In the genomic region with DNA sequence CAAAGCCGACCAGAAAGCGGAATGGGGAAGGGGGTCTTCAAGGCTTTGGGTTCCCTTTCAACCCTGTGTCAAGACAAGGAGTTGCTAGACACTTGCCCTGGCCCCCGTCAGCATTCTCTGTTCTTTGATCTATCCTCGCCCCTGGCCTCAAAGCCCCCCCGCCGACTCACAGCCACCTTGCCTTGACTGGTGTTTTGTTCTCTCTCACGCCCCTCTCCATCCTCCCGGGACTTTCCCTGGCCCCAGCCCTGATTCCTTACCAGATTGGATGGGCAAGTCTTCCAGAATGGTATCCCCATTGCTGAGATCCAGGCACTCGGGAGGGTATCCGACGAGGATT, we compare ENCODE assay signal across 2 cellular contexts.
TF ChIP-seq lines count a peak whose summit lies in the region.

No MANE protein-coding gene starts in this region.

TF ChIP-seq in IMR-90, 13 proteins besides CTCF, POLR2A, EP300 and RAD21:
- TF ChIP-seq MAZ (IDR thresholded peaks at IDR 0.05; ENCODE audit: borderline replicate concordance, low read depth, low read length) (no peak; the same call in 1 of the 2 replicates), NFE2L2 (IDR thresholded peaks at IDR 0.05; ENCODE audit: low read depth, low read length) (no peak), CEBPB (IDR thresholded peaks at IDR 0.05; ENCODE audit: low read depth, low read length) (no peak), FOS (IDR thresholded peaks at IDR 0.05; ENCODE audit: low read depth, low read length) (no peak), RCOR1 (IDR thresholded peaks at IDR 0.05; ENCODE audit: insufficient replicate concordance, low read length) (no peak), CHD1 (IDR thresholded peaks at IDR 0.05; ENCODE audit: low read depth, low read length) (no peak), RFX5 (IDR thresholded peaks at IDR 0.05; ENCODE audit: low read depth, low read length) (no peak), BHLHE40 (IDR thresholded peaks at IDR 0.05; ENCODE audit: low read depth, low read length) (no peak), MAFK (IDR thresholded peaks at IDR 0.05; ENCODE audit: low read depth, low read length) (no peak), SMC3 (IDR thresholded peaks at IDR 0.05; ENCODE audit: low read depth, low read length) (no peak), MXI1 (IDR thresholded peaks at IDR 0.05; ENCODE audit: borderline replicate concordance, low read depth, low read length) (no peak)
- TF ChIP-seq, protein P1, sequence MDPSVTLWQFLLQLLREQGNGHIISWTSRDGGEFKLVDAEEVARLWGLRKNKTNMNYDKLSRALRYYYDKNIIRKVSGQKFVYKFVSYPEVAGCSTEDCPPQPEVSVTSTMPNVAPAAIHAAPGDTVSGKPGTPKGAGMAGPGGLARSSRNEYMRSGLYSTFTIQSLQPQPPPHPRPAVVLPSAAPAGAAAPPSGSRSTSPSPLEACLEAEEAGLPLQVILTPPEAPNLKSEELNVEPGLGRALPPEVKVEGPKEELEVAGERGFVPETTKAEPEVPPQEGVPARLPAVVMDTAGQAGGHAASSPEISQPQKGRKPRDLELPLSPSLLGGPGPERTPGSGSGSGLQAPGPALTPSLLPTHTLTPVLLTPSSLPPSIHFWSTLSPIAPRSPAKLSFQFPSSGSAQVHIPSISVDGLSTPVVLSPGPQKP (IDR thresholded peaks at IDR 0.05; ENCODE audit: borderline replicate concordance, low read depth, low read length): no peak
- TF ChIP-seq, protein P2, sequence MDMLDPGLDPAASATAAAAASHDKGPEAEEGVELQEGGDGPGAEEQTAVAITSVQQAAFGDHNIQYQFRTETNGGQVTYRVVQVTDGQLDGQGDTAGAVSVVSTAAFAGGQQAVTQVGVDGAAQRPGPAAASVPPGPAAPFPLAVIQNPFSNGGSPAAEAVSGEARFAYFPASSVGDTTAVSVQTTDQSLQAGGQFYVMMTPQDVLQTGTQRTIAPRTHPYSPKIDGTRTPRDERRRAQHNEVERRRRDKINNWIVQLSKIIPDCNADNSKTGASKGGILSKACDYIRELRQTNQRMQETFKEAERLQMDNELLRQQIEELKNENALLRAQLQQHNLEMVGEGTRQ (IDR thresholded peaks at IDR 0.05; ENCODE audit: low read depth, low read length): no peak
TF ChIP-seq in IMR-90: peak in this region for 0.

TF ChIP-seq in K562, 482 proteins besides CTCF, POLR2A, EP300 and RAD21 (continues in another document):
- TF ChIP-seq MAFG (tag; conservative IDR thresholded peaks at IDR 0.05) (no peak), RBM17 (IDR thresholded peaks at IDR 0.05; ENCODE audit: borderline replicate concordance, low read depth, low read length) (no peak), MXI1 (IDR thresholded peaks at IDR 0.05; ENCODE audit: low read depth, low read length) (no peak), NCOA1 (IDR thresholded peaks at IDR 0.05; ENCODE audit: low read depth) (no peak), TCF7 (IDR thresholded peaks at IDR 0.05; ENCODE audit: borderline replicate concordance) (no peak), E2F3 (CRISPR knock-in tag; IDR thresholded peaks at IDR 0.05) (no peak; the same call in 1 of the 2 replicates), MBD2 (IDR thresholded peaks at IDR 0.05; ENCODE audit: borderline replicate concordance, low read depth) (no peak), ZNF444 (CRISPR knock-in tag; IDR thresholded peaks at IDR 0.05) (no peak), IRF2 (CRISPR knock-in tag; IDR thresholded peaks at IDR 0.05) (no peak), ZNF3 (CRISPR knock-in tag; IDR thresholded peaks at IDR 0.05) (no peak), CHD1 (IDR thresholded peaks at IDR 0.05; ENCODE audit: low read length) (peak; percentile 79), ZBTB8A (IDR thresholded peaks at IDR 0.05; ENCODE audit: partially characterized antibody) (no peak), FOXM1 (IDR thresholded peaks at IDR 0.05; ENCODE audit: low read depth) (no peak), FOXM1 (CRISPR knock-in tag; IDR thresholded peaks at IDR 0.05; ENCODE audit: low read depth) (no peak)
- TF ChIP-seq, protein P3, sequence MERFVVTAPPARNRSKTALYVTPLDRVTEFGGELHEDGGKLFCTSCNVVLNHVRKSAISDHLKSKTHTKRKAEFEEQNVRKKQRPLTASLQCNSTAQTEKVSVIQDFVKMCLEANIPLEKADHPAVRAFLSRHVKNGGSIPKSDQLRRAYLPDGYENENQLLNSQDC (CRISPR knock-in tag; IDR thresholded peaks at IDR 0.05): no peak
- TF ChIP-seq, protein P4, sequence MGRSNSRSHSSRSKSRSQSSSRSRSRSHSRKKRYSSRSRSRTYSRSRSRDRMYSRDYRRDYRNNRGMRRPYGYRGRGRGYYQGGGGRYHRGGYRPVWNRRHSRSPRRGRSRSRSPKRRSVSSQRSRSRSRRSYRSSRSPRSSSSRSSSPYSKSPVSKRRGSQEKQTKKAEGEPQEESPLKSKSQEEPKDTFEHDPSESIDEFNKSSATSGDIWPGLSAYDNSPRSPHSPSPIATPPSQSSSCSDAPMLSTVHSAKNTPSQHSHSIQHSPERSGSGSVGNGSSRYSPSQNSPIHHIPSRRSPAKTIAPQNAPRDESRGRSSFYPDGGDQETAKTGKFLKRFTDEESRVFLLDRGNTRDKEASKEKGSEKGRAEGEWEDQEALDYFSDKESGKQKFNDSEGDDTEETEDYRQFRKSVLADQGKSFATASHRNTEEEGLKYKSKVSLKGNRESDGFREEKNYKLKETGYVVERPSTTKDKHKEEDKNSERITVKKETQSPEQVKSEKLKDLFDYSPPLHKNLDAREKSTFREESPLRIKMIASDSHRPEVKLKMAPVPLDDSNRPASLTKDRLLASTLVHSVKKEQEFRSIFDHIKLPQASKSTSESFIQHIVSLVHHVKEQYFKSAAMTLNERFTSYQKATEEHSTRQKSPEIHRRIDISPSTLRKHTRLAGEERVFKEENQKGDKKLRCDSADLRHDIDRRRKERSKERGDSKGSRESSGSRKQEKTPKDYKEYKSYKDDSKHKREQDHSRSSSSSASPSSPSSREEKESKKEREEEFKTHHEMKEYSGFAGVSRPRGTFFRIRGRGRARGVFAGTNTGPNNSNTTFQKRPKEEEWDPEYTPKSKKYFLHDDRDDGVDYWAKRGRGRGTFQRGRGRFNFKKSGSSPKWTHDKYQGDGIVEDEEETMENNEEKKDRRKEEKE (IDR thresholded peaks at IDR 0.05; ENCODE audit: borderline replicate concordance in 1 of 2, control insufficient read depth in 1 of 2, low read depth in 2 of 2, low read length in 1 of 2): no peak
- TF ChIP-seq, protein P5, sequence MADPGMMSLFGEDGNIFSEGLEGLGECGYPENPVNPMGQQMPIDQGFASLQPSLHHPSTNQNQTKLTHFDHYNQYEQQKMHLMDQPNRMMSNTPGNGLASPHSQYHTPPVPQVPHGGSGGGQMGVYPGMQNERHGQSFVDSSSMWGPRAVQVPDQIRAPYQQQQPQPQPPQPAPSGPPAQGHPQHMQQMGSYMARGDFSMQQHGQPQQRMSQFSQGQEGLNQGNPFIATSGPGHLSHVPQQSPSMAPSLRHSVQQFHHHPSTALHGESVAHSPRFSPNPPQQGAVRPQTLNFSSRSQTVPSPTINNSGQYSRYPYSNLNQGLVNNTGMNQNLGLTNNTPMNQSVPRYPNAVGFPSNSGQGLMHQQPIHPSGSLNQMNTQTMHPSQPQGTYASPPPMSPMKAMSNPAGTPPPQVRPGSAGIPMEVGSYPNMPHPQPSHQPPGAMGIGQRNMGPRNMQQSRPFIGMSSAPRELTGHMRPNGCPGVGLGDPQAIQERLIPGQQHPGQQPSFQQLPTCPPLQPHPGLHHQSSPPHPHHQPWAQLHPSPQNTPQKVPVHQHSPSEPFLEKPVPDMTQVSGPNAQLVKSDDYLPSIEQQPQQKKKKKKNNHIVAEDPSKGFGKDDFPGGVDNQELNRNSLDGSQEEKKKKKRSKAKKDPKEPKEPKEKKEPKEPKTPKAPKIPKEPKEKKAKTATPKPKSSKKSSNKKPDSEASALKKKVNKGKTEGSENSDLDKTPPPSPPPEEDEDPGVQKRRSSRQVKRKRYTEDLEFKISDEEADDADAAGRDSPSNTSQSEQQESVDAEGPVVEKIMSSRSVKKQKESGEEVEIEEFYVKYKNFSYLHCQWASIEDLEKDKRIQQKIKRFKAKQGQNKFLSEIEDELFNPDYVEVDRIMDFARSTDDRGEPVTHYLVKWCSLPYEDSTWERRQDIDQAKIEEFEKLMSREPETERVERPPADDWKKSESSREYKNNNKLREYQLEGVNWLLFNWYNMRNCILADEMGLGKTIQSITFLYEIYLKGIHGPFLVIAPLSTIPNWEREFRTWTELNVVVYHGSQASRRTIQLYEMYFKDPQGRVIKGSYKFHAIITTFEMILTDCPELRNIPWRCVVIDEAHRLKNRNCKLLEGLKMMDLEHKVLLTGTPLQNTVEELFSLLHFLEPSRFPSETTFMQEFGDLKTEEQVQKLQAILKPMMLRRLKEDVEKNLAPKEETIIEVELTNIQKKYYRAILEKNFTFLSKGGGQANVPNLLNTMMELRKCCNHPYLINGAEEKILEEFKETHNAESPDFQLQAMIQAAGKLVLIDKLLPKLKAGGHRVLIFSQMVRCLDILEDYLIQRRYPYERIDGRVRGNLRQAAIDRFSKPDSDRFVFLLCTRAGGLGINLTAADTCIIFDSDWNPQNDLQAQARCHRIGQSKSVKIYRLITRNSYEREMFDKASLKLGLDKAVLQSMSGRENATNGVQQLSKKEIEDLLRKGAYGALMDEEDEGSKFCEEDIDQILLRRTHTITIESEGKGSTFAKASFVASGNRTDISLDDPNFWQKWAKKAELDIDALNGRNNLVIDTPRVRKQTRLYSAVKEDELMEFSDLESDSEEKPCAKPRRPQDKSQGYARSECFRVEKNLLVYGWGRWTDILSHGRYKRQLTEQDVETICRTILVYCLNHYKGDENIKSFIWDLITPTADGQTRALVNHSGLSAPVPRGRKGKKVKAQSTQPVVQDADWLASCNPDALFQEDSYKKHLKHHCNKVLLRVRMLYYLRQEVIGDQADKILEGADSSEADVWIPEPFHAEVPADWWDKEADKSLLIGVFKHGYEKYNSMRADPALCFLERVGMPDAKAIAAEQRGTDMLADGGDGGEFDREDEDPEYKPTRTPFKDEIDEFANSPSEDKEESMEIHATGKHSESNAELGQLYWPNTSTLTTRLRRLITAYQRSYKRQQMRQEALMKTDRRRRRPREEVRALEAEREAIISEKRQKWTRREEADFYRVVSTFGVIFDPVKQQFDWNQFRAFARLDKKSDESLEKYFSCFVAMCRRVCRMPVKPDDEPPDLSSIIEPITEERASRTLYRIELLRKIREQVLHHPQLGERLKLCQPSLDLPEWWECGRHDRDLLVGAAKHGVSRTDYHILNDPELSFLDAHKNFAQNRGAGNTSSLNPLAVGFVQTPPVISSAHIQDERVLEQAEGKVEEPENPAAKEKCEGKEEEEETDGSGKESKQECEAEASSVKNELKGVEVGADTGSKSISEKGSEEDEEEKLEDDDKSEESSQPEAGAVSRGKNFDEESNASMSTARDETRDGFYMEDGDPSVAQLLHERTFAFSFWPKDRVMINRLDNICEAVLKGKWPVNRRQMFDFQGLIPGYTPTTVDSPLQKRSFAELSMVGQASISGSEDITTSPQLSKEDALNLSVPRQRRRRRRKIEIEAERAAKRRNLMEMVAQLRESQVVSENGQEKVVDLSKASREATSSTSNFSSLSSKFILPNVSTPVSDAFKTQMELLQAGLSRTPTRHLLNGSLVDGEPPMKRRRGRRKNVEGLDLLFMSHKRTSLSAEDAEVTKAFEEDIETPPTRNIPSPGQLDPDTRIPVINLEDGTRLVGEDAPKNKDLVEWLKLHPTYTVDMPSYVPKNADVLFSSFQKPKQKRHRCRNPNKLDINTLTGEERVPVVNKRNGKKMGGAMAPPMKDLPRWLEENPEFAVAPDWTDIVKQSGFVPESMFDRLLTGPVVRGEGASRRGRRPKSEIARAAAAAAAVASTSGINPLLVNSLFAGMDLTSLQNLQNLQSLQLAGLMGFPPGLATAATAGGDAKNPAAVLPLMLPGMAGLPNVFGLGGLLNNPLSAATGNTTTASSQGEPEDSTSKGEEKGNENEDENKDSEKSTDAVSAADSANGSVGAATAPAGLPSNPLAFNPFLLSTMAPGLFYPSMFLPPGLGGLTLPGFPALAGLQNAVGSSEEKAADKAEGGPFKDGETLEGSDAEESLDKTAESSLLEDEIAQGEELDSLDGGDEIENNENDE (IDR thresholded peaks at IDR 0.05; ENCODE audit: low read depth, low read length): no peak
